1 cellular context compared by ENCODE assay signal in the genomic region with DNA sequence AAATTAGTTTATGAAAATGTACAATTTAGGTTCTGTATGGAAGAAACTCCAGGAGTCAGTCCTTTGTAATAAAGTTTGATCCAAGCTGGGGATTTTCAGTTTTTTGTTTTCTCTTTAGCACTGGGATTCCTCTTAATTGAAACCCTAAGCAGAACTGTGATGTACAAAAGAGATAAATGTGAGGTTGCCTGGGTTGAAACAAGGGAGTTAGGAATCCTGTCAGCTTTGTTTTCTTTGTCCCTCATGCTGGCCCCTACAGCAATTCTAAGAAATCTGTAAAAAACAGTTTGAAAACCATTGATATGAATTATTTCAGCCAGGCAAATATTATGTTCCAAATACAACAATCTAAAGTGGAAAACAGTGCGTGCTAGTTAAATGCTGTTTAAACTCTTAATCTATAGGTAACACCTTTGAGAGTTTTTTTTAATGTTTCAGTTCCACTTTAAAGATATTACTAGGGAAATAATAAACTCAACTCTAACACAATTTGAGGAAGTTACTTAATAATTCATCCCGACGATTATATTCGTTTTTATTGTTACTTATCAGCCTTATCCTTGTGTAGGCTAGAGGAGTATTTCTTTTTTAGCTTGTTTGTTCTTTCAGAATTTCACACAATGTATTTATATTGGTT.
TF ChIP-seq lines count a peak whose summit lies in the region.

No MANE protein-coding gene starts in this region.

TF ChIP-seq in endothelial cell of umbilical vein, 7 proteins besides CTCF, POLR2A, EP300 and RAD21:
- TF ChIP-seq MYC (IDR thresholded peaks at IDR 0.05; ENCODE audit: low read depth, low read length) (no peak), FOS (IDR thresholded peaks at IDR 0.05; ENCODE audit: borderline replicate concordance, insufficient read depth, low read length) (no peak), JUN (IDR thresholded peaks at IDR 0.05; ENCODE audit: borderline replicate concordance, insufficient read depth, insufficient read length, low read depth) (no peak)
